2 cellular contexts compared by ENCODE assay signal in the genomic region with DNA sequence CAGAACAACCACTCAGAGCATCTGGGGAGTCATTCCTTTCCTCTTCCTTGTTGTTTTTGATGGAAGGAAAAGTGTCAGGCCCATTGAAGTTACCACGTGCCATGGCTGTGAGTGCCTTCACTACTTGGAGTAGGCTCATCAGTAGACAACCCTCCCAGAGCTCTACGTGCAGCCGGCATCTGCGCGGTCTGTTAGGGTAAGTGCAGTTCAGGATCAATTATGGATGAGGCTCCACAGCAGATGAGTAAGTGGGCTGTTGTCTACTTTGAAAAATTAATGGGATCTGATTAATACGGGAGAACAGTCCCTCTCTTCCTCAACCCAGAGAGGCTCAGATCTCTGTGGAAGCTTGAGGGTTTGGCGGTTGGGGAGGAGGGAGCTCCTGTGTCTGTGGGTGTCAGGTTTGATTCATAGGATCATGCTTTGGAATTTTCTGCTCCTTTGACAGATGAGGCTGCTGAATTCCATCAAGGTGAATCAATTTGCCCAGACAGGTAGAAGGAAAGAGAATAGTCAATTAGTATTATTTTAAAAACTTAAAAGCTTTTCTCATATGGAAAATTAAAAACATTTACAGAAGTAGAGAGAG.
TF ChIP-seq lines count a peak whose summit lies in the region.

No MANE protein-coding gene starts in this region.

TF ChIP-seq in SK-N-SH treated with all-trans-retinoic acid at 6 μM for 48 hours, 23 proteins besides CTCF, POLR2A, EP300 and RAD21 (continued from another document):
- TF ChIP-seq, protein P1, sequence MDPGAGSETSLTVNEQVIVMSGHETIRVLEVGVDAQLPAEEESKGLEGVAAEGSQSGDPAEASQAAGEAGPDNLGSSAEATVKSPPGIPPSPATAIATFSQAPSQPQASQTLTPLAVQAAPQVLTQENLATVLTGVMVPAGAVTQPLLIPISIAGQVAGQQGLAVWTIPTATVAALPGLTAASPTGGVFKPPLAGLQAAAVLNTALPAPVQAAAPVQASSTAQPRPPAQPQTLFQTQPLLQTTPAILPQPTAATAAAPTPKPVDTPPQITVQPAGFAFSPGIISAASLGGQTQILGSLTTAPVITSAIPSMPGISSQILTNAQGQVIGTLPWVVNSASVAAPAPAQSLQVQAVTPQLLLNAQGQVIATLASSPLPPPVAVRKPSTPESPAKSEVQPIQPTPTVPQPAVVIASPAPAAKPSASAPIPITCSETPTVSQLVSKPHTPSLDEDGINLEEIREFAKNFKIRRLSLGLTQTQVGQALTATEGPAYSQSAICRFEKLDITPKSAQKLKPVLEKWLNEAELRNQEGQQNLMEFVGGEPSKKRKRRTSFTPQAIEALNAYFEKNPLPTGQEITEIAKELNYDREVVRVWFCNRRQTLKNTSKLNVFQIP (CRISPR knock-in tag; IDR thresholded peaks at IDR 0.05; ENCODE audit: borderline replicate concordance, low read depth), result no peak
- TF ChIP-seq PPARA (CRISPR knock-in tag; IDR thresholded peaks at IDR 0.05; ENCODE audit: borderline replicate concordance) (no peak), ZNF565 (CRISPR knock-in tag; conservative IDR thresholded peaks at IDR 0.05; ENCODE audit: low read depth) (no peak), GLIS3 (CRISPR knock-in tag; IDR thresholded peaks at IDR 0.05) (no peak), RARB (CRISPR knock-in tag; IDR thresholded peaks at IDR 0.05) (no peak), BACH2 (CRISPR knock-in tag; IDR thresholded peaks at IDR 0.05; ENCODE audit: borderline replicate concordance) (no peak), ZFP3 (CRISPR knock-in tag; IDR thresholded peaks at IDR 0.05) (no peak), ZNF8 (CRISPR knock-in tag; IDR thresholded peaks at IDR 0.05) (no peak), SNAI2 (CRISPR knock-in tag; IDR thresholded peaks at IDR 0.05) (no peak)
- TF ChIP-seq, protein P2, sequence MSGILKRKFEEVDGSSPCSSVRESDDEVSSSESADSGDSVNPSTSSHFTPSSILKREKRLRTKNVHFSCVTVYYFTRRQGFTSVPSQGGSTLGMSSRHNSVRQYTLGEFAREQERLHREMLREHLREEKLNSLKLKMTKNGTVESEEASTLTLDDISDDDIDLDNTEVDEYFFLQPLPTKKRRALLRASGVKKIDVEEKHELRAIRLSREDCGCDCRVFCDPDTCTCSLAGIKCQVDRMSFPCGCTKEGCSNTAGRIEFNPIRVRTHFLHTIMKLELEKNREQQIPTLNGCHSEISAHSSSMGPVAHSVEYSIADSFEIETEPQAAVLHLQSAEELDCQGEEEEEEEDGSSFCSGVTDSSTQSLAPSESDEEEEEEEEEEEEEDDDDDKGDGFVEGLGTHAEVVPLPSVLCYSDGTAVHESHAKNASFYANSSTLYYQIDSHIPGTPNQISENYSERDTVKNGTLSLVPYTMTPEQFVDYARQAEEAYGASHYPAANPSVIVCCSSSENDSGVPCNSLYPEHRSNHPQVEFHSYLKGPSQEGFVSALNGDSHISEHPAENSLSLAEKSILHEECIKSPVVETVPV (CRISPR knock-in tag; IDR thresholded peaks at IDR 0.05), result no peak

TF ChIP-seq in SK-N-SH, 30 proteins besides CTCF, POLR2A, EP300 and RAD21 (continued from another document):
- TF ChIP-seq, protein P3, sequence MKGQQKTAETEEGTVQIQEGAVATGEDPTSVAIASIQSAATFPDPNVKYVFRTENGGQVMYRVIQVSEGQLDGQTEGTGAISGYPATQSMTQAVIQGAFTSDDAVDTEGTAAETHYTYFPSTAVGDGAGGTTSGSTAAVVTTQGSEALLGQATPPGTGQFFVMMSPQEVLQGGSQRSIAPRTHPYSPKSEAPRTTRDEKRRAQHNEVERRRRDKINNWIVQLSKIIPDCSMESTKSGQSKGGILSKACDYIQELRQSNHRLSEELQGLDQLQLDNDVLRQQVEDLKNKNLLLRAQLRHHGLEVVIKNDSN (IDR thresholded peaks at IDR 0.05; ENCODE audit: borderline replicate concordance, low read depth), result no peak
- TF ChIP-seq, protein P4, sequence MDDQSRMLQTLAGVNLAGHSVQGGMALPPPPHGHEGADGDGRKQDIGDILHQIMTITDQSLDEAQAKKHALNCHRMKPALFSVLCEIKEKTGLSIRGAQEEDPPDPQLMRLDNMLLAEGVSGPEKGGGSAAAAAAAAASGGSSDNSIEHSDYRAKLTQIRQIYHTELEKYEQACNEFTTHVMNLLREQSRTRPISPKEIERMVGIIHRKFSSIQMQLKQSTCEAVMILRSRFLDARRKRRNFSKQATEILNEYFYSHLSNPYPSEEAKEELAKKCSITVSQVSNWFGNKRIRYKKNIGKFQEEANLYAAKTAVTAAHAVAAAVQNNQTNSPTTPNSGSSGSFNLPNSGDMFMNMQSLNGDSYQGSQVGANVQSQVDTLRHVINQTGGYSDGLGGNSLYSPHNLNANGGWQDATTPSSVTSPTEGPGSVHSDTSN (IDR thresholded peaks at IDR 0.05), result no peak
- TF ChIP-seq, protein P5, sequence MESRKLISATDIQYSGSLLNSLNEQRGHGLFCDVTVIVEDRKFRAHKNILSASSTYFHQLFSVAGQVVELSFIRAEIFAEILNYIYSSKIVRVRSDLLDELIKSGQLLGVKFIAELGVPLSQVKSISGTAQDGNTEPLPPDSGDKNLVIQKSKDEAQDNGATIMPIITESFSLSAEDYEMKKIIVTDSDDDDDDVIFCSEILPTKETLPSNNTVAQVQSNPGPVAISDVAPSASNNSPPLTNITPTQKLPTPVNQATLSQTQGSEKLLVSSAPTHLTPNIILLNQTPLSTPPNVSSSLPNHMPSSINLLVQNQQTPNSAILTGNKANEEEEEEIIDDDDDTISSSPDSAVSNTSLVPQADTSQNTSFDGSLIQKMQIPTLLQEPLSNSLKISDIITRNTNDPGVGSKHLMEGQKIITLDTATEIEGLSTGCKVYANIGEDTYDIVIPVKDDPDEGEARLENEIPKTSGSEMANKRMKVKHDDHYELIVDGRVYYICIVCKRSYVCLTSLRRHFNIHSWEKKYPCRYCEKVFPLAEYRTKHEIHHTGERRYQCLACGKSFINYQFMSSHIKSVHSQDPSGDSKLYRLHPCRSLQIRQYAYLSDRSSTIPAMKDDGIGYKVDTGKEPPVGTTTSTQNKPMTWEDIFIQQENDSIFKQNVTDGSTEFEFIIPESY (IDR thresholded peaks at IDR 0.05; ENCODE audit: borderline replicate concordance, low read depth), result no peak
- TF ChIP-seq, protein P6, sequence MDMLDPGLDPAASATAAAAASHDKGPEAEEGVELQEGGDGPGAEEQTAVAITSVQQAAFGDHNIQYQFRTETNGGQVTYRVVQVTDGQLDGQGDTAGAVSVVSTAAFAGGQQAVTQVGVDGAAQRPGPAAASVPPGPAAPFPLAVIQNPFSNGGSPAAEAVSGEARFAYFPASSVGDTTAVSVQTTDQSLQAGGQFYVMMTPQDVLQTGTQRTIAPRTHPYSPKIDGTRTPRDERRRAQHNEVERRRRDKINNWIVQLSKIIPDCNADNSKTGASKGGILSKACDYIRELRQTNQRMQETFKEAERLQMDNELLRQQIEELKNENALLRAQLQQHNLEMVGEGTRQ (IDR thresholded peaks at IDR 0.05; ENCODE audit: borderline replicate concordance, low read depth, low read length), result no peak
- TF ChIP-seq MXI1 (IDR thresholded peaks at IDR 0.05; ENCODE audit: low read depth, low read length), result no peak
- no peak for TF ChIP-seq TEAD4 (IDR thresholded peaks at IDR 0.05; ENCODE audit: borderline replicate concordance, insufficient read depth)
- TF ChIP-seq NFIC (IDR thresholded peaks at IDR 0.05; ENCODE audit: borderline replicate concordance), result no peak
- no peak for TF ChIP-seq TCF12 (IDR thresholded peaks at IDR 0.05)
